In genomic region chr4:39042365-39042764, GRCh38 we compare ENCODE assay signal across 9 cellular contexts. TPM values are rescaled to one million over a fixed set of nuclear protein-coding genes. Genes with fewer than 3 reads are reported as not detected.
DNase-seq lines count a peak whose midpoint lies in the region; ATAC-seq and TF ChIP-seq lines count a peak whose summit lies in the region.
"Had no signal": no experiment of that assay in that cellular context is flagged by ENCODE, and none has a peak within 500 bp of the region (broad histone marks: within the 10 kb centered on the region; RNA-seq: fewer than 3 reads in every experiment).

No MANE protein-coding gene starts in this region.

- no peaks in the 10 kb centered on the region for H3K9me3 Mint-ChIP-seq in chondrocyte (ENCODE audit: low read depth)
- no peaks in the 10 kb centered on the region for H3K9me3 Mint-ChIP-seq in natural killer cell treated with Interleukin-12 subunit alpha and Interleukin-12 subunit beta and Interleukin-15 and Interleukin-18, amount 100 ng/mL, for 72 hours

- peaks cover 55% of the 10 kb centered on the region for H3K4me1 Mint-ChIP-seq in chondrocyte (ENCODE audit: low read depth)
- peaks cover 19 to 30% of the 10 kb centered on the region in 2 donors for H3K4me1 Mint-ChIP-seq in natural killer cell treated with Interleukin-12 subunit alpha and Interleukin-12 subunit beta and Interleukin-15 and Interleukin-18, amount 100 ng/mL, for 72 hours (ENCODE audit: low read depth in 2 of 2)

- no peaks in the 10 kb centered on the region for H3K36me3 Mint-ChIP-seq in chondrocyte (ENCODE audit: low read depth)
- H3K36me3 Mint-ChIP-seq in natural killer cell treated with Interleukin-12 subunit alpha and Interleukin-12 subunit beta and Interleukin-15 and Interleukin-18, amount 100 ng/mL, for 72 hours: no peaks in the 10 kb centered on the region

- H2BK5ac ChIP-seq in IMR-90 (ENCODE audit: low read depth, low read length, poor library complexity, severe bottlenecking): peak overlapping the region; percentile 96

- TF ChIP-seq CTCF in AG04450 (IDR thresholded peaks at IDR 0.05; ENCODE audit: low read depth, low read length) (no peak), IMR-90 (conservative IDR thresholded peaks at IDR 0.05; ENCODE audit: low read depth, low read length) (no peak), chondrocyte (IDR thresholded peaks at IDR 0.05) (no peak), vagina (IDR thresholded peaks at IDR 0.05) (no peak), tibial artery (IDR thresholded peaks at IDR 0.05) (no peak)

- peak overlapping the region; percentile 89; the same call in 1 of the 2 replicates for H3K56ac ChIP-seq in IMR-90 (ENCODE audit: extremely low read depth, insufficient read depth, low read length)

- peak overlapping the region; percentile 94; the same call in 2 of the 3 replicates for H2BK15ac ChIP-seq in IMR-90 (ENCODE audit: low read depth, low read length)

- H3K27me3 ChIP-seq in AG04450 (ENCODE audit: control insufficient read depth, insufficient read depth, low read length) (no peaks in the 10 kb centered on the region), IMR-90 (ENCODE audit: control insufficient read depth, insufficient read depth, low read length) (no peaks in the 10 kb centered on the region), vagina (no peaks in the 10 kb centered on the region), tibial artery (no peaks in the 10 kb centered on the region)

- H3K4me3 ChIP-seq in AG04450 (ENCODE audit: low read depth, low read length) (no peak overlapping the region), IMR-90 (ENCODE audit: insufficient read depth, low read depth, low read length) (no peak overlapping the region), vagina (no peak overlapping the region), tibial artery (no peak overlapping the region)

- H3K9ac ChIP-seq in IMR-90 (ENCODE audit: low read depth, low read length): 0 out of 2 replicates have a peak overlapping the region, but pooled peaks have one; percentile 19

- peak overlapping the region; percentile 75 for H3K27ac Mint-ChIP-seq in chondrocyte (ENCODE audit: unreplicated experiment)
- H3K27ac Mint-ChIP-seq in natural killer cell treated with Interleukin-12 subunit alpha and Interleukin-12 subunit beta and Interleukin-15 and Interleukin-18, amount 100 ng/mL, for 72 hours: peak overlapping the region; percentile 18 to 43

- H3K4me3 Mint-ChIP-seq in chondrocyte (ENCODE audit: unreplicated experiment): no peak overlapping the region
- peak overlapping the region; percentile 59 for H3K4me3 Mint-ChIP-seq in natural killer cell treated with Interleukin-12 subunit alpha and Interleukin-12 subunit beta and Interleukin-15 and Interleukin-18, amount 100 ng/mL, for 72 hours

- peak overlapping the region; percentile 97 for H3K4ac ChIP-seq in IMR-90 (ENCODE audit: low read depth, low read length)

- H3K36me3 ChIP-seq in IMR-90 (ENCODE audit: control insufficient read depth, insufficient read depth, low read length): no peaks in the 10 kb centered on the region
- no peaks in the 10 kb centered on the region for H3K36me3 ChIP-seq in vagina
- no peaks in the 10 kb centered on the region for H3K36me3 ChIP-seq in tibial artery

- peak overlapping the region; percentile 85 for H3K23ac ChIP-seq in IMR-90 (ENCODE audit: low read depth, low read length)

- H3K79me1 ChIP-seq in IMR-90 (ENCODE audit: low read depth in 1 of 2, low read length in 2 of 2): peaks cover 0 to 5% of the 10 kb centered on the region in 2 experiments; a peak in 2 of 4 replicates

- peak overlapping the region; percentile 99 for H4K91ac ChIP-seq in IMR-90 (ENCODE audit: insufficient read depth, low read depth, low read length)

- BruUV-seq in IMR-90 (replicated peaks; lab: Mats Ljungman, UMichigan): no TSS peak

- no peaks in the 10 kb centered on the region for H3K27me3 Mint-ChIP-seq in chondrocyte (ENCODE audit: low read depth)
- H3K27me3 Mint-ChIP-seq in natural killer cell treated with Interleukin-12 subunit alpha and Interleukin-12 subunit beta and Interleukin-15 and Interleukin-18, amount 100 ng/mL, for 72 hours: no peaks in the 10 kb centered on the region

- DNase-seq in AG04450 (ENCODE audit: low read depth, low spot score) (no peak), IMR-90 (peak; percentile 34), chondrocyte (ENCODE audit: low spot score) (no peak), vagina (ENCODE audit: extremely low spot score in 2 of 2) (no peak), tibial artery (no peak), DMS79 treated with DMSO at 0.1 percent for 48 hours (lab: John Stamatoyannopoulos, UW) (no peak), NCI-H510A (lab: John Stamatoyannopoulos, UW) (no peak)
- no peak for DNase-seq in natural killer cell treated with Interleukin-12 subunit alpha and Interleukin-12 subunit beta and Interleukin-15 and Interleukin-18, amount 100 ng/mL, for 72 hours (ENCODE audit: low spot score)
- DNase-seq: activated naive CD4-positive, alpha-beta T cell had no signal

- H3K14ac ChIP-seq in IMR-90 (replicated peaks; ENCODE audit: low read depth, low read length): peak overlapping the region; percentile 70

- peak overlapping the region; percentile 94 for H2AK5ac ChIP-seq in IMR-90 (ENCODE audit: low read depth, low read length)

- peak overlapping the region; percentile 11 for H3K4me2 ChIP-seq in IMR-90 (ENCODE audit: low read depth, low read length)

- peak overlapping the region; percentile 6 for H2AK9ac ChIP-seq in IMR-90 (replicated peaks; ENCODE audit: low read depth, low read length, poor library complexity)

- peak overlapping the region; percentile 97 for H2BK120ac ChIP-seq in IMR-90 (ENCODE audit: low read depth, low read length)

- intact Hi-C loops in IMR-90 (cut with micrococcal nuclease): no loop called here
- intact Hi-C loops in vagina (cut with DNase I): no loop called here
- intact Hi-C loops in tibial artery (cut with DNase I; ENCODE audit: low total_unique reads): no loop called here

- H3K9me3 ChIP-seq in AG04450 (ENCODE audit: control insufficient read depth, insufficient read depth, low read length) (0 out of 2 replicates have a peak, but pooled peaks cover 3% of the 10 kb centered on the region), IMR-90 (ENCODE audit: control insufficient read depth, insufficient read depth, low read length) (no peaks in the 10 kb centered on the region), vagina (no peaks in the 10 kb centered on the region), tibial artery (no peaks in the 10 kb centered on the region)

- H3K4me1 ChIP-seq in IMR-90 (ENCODE audit: control insufficient read depth, insufficient read depth, low read length): peaks cover 12% of the 10 kb centered on the region
- peaks cover 31% of the 10 kb centered on the region for H3K4me1 ChIP-seq in vagina
- H3K4me1 ChIP-seq in tibial artery: peaks cover 0 to 10% (median 0%) of the 10 kb centered on the region in 4 donors

- dilution Hi-C loops in IMR-90 (cut with HindIII; ENCODE audit: low sequenced_read_pairs, unreplicated experiment): no loop called here

- TF ChIP-seq POLR2A in IMR-90 (IDR thresholded peaks at IDR 0.05; ENCODE audit: low read depth, low read length) (no peak), vagina (IDR thresholded peaks at IDR 0.05) (no peak)

- H4K8ac ChIP-seq in IMR-90 (ENCODE audit: low read depth in 2 of 2, low read length in 2 of 2): peak overlapping the region; percentile 44 to 94

- H3K27ac ChIP-seq in AG04450 (ENCODE audit: low read depth, low read length) (peak overlapping the region; percentile 79), IMR-90 (ENCODE audit: insufficient read depth, low read length) (peak overlapping the region; percentile 87), vagina (no peak overlapping the region), tibial artery (no peak overlapping the region)

- in situ Hi-C loops in IMR-90 (cut with MboI; ENCODE audit: low sequenced_read_pairs): no loop called here

- POLR2A ChIA-PET in AG04450 (lab: Yijun Ruan, JAX) (interaction anchor here (1.1 to 3.2 kb wide), 2 partner anchors 21 to 93 kb away, joined by 4 to 32 read pairs; no protein-coding TSS in a partner anchor), IMR-90 (lab: Charles Lee; ENCODE audit: unreplicated experiment) (interaction anchor here (0.5 kb wide), 1 partner anchor 15 kb away, joined by 5 read pairs; no protein-coding TSS in a partner anchor)

- CTCF ChIA-PET in AG04450 (lab: Charles Lee): no interaction called here
- CTCF ChIA-PET in IMR-90 (lab: Yijun Ruan, JAX): interaction anchor here (0.6 to 1.5 kb wide), 3 partner anchors 9 to 149 kb away, joined by 3 to 5 read pairs (median 3); no protein-coding TSS in a partner anchor

- H4K20me1 ChIP-seq in IMR-90 (ENCODE audit: insufficient read depth, low read length): 0 out of 2 replicates have a peak, but pooled peaks cover under 1% of the 10 kb centered on the region

- no peak for ATAC-seq in IMR-90 (ENCODE audit: low read depth)
- ATAC-seq in natural killer cell treated with Interleukin-12 subunit alpha and Interleukin-12 subunit beta and Interleukin-15 and Interleukin-18, amount 100 ng/mL, for 72 hours: no peak

- peak overlapping the region; percentile 69 for H4K5ac ChIP-seq in IMR-90 (ENCODE audit: low read depth, low read length)

- H3K18ac ChIP-seq in IMR-90 (ENCODE audit: low read depth, low read length): peak overlapping the region; percentile 90

- H2BK20ac ChIP-seq in IMR-90 (ENCODE audit: low read depth, low read length): peak overlapping the region; percentile 88

- peak overlapping the region; percentile 68 for H2AFZ ChIP-seq in IMR-90 (replicated peaks; ENCODE audit: low read length, poor library complexity)

- 57% methylated on average over 1 of the region's 1 CpG; no CpG with 5 or more reads in 1 of the 2 experiments for WGBS in IMR-90 (ENCODE audit: extremely low coverage in 2 of 2, insufficient read length in 1 of 2), 2 experiments

- TF ChIP-seq RAD21 in IMR-90 (IDR thresholded peaks at IDR 0.05; ENCODE audit: low read length): no peak

- H3K9me1 ChIP-seq in IMR-90 (ENCODE audit: insufficient read depth, low read length): peaks cover 7% of the 10 kb centered on the region; the same call in 1 of the 2 replicates

RNA-seq across cellular contexts. Expression of gene TMEM156, which starts 10.2 kb away (rescaled TPM):
- polyA plus RNA-seq in AG04450 (2011; rRNA removed) (1.8 and 2.3 TPM in 2 replicates), IMR-90 (2012; rRNA removed) (0.53 and 0.82 TPM in 2 replicates)
- 0.32 and 0.61 TPM in 2 replicates for polyA minus RNA-seq in AG04450 (2011; rRNA and poly(A)+ RNA removed)
- total RNA-seq in IMR-90 (2012; rRNA removed) (0.54 and 0.83 TPM in 2 replicates), chondrocyte (0.32 to 0.36 TPM in 2 of 3 replicates, not detected in the other), vagina (not detected)
- 0.07 and 0.15 TPM in 2 replicates for polyA plus RNA-seq in IMR-90 (2012; cell fraction: cytosol; rRNA removed)
- 0.03 and 0.30 TPM in 2 replicates for polyA plus RNA-seq in IMR-90 (2012; cell fraction: nucleus; rRNA removed; ENCODE audit: low replicate concordance)
- total RNA-seq in natural killer cell treated with Interleukin-12 subunit alpha and Interleukin-12 subunit beta and Interleukin-15 and Interleukin-18, amount 100 ng/mL, for 72 hours: 10 to 100 TPM in 1 of 2 donors, 1 to 10 TPM in 1; 7.9 to 10.3 TPM

RNA-seq across cellular contexts. Expression of gene KLHL5, which starts 19.7 kb away (rescaled TPM):
- polyA plus RNA-seq in AG04450 (2011; rRNA removed) (155 and 184 TPM in 2 replicates), IMR-90 (2012; rRNA removed) (45.4 and 58.8 TPM in 2 replicates)
- polyA minus RNA-seq in AG04450 (2011; rRNA and poly(A)+ RNA removed): 212 and 247 TPM in 2 replicates
- total RNA-seq in IMR-90 (2012; rRNA removed) (97.7 and 134 TPM in 2 replicates), chondrocyte (46.8 to 83.3 TPM (median 74.8 TPM) in 3 replicates), vagina (27.0 TPM)
- polyA plus RNA-seq in IMR-90 (2012; cell fraction: cytosol; rRNA removed): 23.8 and 24.5 TPM in 2 replicates
- 6.4 and 41.5 TPM in 2 replicates for polyA plus RNA-seq in IMR-90 (2012; cell fraction: nucleus; rRNA removed; ENCODE audit: low replicate concordance)
- 10 to 100 TPM; 13.6 to 20.8 TPM for total RNA-seq in natural killer cell treated with Interleukin-12 subunit alpha and Interleukin-12 subunit beta and Interleukin-15 and Interleukin-18, amount 100 ng/mL, for 72 hours

Comparison
In these comparisons a context has a peak if more than half of its experiments do, and no peak if none do; other contexts are left out.
1. H3K27ac ChIP-seq: peak in AG04450 (single experiment) and IMR-90 (single experiment); none in vagina (single experiment) and tibial artery (0 of 2).